In the genomic region with DNA sequence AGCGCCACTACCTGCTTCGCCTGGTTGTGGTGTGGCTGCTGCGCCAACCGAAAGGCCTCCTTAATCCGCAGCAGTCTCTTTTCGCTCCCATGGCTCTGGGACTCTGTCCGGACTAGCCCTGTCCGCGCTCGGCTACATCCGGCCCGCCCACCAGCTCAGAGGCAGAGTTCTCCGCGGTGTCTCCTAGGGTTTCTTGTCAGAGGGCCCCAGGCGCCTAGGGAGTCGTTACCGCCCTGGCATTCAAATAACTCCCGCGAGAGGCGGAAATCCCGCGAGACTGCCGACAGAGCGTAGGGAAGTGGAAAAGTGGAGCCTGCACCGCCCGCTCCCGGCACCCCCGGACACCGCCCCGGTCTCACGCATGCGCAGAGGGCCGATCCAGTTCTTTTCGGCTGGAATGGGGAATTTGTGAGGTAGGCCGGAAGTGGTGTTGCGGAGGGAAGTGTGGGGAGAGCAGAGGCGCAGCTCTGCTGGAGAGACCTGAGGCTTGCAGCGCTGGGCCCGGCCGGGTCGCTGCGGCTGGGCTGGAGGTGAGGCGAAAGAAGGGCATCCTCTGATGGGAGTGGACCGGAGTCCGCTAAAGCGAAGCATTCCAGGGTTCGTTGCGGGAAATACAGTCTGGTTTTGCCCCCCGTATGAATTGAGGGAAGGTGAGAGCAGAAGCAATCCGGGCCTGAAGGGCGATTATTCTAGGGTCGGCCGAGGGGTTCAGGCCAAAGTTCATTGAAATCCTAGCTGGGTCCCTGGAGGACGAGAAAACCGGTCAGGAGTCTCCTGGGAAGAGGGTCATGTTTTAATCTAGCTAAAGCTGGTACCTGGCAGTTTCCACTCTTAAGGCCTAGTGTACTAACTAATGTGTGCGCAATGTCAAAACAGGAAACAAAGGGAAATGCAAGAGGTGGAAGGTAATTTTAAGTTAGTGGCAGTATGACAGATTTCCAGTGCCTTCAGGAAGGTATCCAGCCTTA, we compare ENCODE assay signal across 1 cellular context.
A peak's percentile ranks its signal among the peaks of the same experiment; 100 is the strongest.
TF ChIP-seq lines count a peak whose summit lies in the region.

TSS of gene FAM200B (plus strand) at position 456 of the 968 bp plus-strand sequence. CDS start 5,151 bp downstream, outside the sequence.

TF ChIP-seq in HepG2, 621 proteins besides CTCF, POLR2A, EP300 and RAD21 (continued from another document and continues in another):
- TF ChIP-seq, protein P1, sequence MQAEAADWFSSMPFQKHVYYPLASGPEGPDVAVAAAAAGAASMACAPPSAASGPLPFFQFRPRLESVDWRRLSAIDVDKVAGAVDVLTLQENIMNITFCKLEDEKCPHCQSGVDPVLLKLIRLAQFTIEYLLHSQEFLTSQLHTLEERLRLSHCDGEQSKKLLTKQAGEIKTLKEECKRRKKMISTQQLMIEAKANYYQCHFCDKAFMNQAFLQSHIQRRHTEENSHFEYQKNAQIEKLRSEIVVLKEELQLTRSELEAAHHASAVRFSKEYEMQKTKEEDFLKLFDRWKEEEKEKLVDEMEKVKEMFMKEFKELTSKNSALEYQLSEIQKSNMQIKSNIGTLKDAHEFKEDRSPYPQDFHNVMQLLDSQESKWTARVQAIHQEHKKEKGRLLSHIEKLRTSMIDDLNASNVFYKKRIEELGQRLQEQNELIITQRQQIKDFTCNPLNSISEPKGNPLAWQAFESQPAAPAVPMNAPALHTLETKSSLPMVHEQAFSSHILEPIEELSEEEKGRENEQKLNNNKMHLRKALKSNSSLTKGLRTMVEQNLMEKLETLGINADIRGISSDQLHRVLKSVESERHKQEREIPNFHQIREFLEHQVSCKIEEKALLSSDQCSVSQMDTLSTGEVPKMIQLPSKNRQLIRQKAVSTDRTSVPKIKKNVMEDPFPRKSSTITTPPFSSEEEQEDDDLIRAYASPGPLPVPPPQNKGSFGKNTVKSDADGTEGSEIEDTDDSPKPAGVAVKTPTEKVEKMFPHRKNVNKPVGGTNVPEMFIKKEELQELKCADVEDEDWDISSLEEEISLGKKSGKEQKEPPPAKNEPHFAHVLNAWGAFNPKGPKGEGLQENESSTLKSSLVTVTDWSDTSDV (CRISPR knock-in tag; IDR thresholded peaks at IDR 0.05): no peak; the same call in 1 of the 2 replicates
- TF ChIP-seq E2F5 (CRISPR knock-in tag; conservative IDR thresholded peaks at IDR 0.05) (peak; percentile 99), ZNF879 (CRISPR knock-in tag; IDR thresholded peaks at IDR 0.05) (no peak; the same call in 1 of the 2 replicates), ZNF18 (CRISPR knock-in tag; IDR thresholded peaks at IDR 0.05; ENCODE audit: insufficient replicate concordance) (no peak), NCOR1 (IDR thresholded peaks at IDR 0.05; ENCODE audit: borderline replicate concordance, low read length) (no peak), ZNF839 (CRISPR knock-in tag; IDR thresholded peaks at IDR 0.05; ENCODE audit: borderline replicate concordance) (no peak), KAT2B (IDR thresholded peaks at IDR 0.05; ENCODE audit: borderline replicate concordance, low read depth, low read length) (no peak), DMAP1 (CRISPR knock-in tag; IDR thresholded peaks at IDR 0.05) (peak; percentile 87; the same call in 1 of the 2 replicates), PPARG (CRISPR knock-in tag; conservative IDR thresholded peaks at IDR 0.05) (peak; percentile 11; the same call in 1 of the 2 replicates), PATZ1 (CRISPR knock-in tag; IDR thresholded peaks at IDR 0.05) (peak; percentile 68), JUNB (CRISPR knock-in tag; IDR thresholded peaks at IDR 0.05; ENCODE audit: borderline replicate concordance) (no peak), POLR2AphosphoS2 (IDR thresholded peaks at IDR 0.05; ENCODE audit: low read depth, low read length) (no peak), CBFB (CRISPR knock-in tag; IDR thresholded peaks at IDR 0.05) (no peak), MAFG (CRISPR knock-in tag; IDR thresholded peaks at IDR 0.05) (no peak), SNAPC5 (CRISPR knock-in tag; IDR thresholded peaks at IDR 0.05; ENCODE audit: borderline replicate concordance) (peak; percentile 84; the same call in 1 of the 2 replicates), ZNF547 (CRISPR knock-in tag; IDR thresholded peaks at IDR 0.05) (peak; percentile 81), GPN1 (CRISPR knock-in tag; IDR thresholded peaks at IDR 0.05; ENCODE audit: borderline replicate concordance) (no peak), HHEX (CRISPR knock-in tag; IDR thresholded peaks at IDR 0.05) (no peak), ZNF256 (CRISPR knock-in tag; conservative IDR thresholded peaks at IDR 0.05) (0 out of 2 replicates have a peak, but pooled peaks have one; percentile 35), KLF13 (CRISPR knock-in tag; IDR thresholded peaks at IDR 0.05) (no peak), U2AF2 (IDR thresholded peaks at IDR 0.05; ENCODE audit: low read depth, low read length) (no peak), JUND (CRISPR knock-in tag; IDR thresholded peaks at IDR 0.05) (no peak), TFE3 (CRISPR knock-in tag; IDR thresholded peaks at IDR 0.05) (no peak), EZH2 (conservative IDR thresholded peaks at IDR 0.05; ENCODE audit: low read depth, low read length) (no peak), DBP (CRISPR knock-in tag; IDR thresholded peaks at IDR 0.05; ENCODE audit: not compliant biosample characterization) (no peak), YY1 (IDR thresholded peaks at IDR 0.05; ENCODE audit: insufficient read depth, insufficient replicate concordance, low read depth, low read length) (peak; percentile 66), ZNF761 (CRISPR knock-in tag; conservative IDR thresholded peaks at IDR 0.05) (no peak)
- TF ChIP-seq, protein P2, sequence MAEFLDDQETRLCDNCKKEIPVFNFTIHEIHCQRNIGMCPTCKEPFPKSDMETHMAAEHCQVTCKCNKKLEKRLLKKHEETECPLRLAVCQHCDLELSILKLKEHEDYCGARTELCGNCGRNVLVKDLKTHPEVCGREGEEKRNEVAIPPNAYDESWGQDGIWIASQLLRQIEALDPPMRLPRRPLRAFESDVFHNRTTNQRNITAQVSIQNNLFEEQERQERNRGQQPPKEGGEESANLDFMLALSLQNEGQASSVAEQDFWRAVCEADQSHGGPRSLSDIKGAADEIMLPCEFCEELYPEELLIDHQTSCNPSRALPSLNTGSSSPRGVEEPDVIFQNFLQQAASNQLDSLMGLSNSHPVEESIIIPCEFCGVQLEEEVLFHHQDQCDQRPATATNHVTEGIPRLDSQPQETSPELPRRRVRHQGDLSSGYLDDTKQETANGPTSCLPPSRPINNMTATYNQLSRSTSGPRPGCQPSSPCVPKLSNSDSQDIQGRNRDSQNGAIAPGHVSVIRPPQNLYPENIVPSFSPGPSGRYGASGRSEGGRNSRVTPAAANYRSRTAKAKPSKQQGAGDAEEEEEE (CRISPR knock-in tag; IDR thresholded peaks at IDR 0.05; ENCODE audit: borderline replicate concordance): peak; percentile 88; the same call in 1 of the 2 replicates
- TF ChIP-seq, protein P3, sequence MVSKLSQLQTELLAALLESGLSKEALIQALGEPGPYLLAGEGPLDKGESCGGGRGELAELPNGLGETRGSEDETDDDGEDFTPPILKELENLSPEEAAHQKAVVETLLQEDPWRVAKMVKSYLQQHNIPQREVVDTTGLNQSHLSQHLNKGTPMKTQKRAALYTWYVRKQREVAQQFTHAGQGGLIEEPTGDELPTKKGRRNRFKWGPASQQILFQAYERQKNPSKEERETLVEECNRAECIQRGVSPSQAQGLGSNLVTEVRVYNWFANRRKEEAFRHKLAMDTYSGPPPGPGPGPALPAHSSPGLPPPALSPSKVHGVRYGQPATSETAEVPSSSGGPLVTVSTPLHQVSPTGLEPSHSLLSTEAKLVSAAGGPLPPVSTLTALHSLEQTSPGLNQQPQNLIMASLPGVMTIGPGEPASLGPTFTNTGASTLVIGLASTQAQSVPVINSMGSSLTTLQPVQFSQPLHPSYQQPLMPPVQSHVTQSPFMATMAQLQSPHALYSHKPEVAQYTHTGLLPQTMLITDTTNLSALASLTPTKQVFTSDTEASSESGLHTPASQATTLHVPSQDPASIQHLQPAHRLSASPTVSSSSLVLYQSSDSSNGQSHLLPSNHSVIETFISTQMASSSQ (IDR thresholded peaks at IDR 0.05; ENCODE audit: low read depth): no peak; the same call in 1 of the 2 replicates
- TF ChIP-seq, protein P3 (CRISPR knock-in tag; IDR thresholded peaks at IDR 0.05; ENCODE audit: borderline replicate concordance): peak; percentile 17; the same call in 1 of the 2 replicates
- TF ChIP-seq, protein P4, sequence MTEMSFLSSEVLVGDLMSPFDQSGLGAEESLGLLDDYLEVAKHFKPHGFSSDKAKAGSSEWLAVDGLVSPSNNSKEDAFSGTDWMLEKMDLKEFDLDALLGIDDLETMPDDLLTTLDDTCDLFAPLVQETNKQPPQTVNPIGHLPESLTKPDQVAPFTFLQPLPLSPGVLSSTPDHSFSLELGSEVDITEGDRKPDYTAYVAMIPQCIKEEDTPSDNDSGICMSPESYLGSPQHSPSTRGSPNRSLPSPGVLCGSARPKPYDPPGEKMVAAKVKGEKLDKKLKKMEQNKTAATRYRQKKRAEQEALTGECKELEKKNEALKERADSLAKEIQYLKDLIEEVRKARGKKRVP (CRISPR knock-in tag; IDR thresholded peaks at IDR 0.05): no peak; a peak in 1 of 4 replicates
